Comparison of ENCODE assay signal across 8 cellular contexts in the genomic region with DNA sequence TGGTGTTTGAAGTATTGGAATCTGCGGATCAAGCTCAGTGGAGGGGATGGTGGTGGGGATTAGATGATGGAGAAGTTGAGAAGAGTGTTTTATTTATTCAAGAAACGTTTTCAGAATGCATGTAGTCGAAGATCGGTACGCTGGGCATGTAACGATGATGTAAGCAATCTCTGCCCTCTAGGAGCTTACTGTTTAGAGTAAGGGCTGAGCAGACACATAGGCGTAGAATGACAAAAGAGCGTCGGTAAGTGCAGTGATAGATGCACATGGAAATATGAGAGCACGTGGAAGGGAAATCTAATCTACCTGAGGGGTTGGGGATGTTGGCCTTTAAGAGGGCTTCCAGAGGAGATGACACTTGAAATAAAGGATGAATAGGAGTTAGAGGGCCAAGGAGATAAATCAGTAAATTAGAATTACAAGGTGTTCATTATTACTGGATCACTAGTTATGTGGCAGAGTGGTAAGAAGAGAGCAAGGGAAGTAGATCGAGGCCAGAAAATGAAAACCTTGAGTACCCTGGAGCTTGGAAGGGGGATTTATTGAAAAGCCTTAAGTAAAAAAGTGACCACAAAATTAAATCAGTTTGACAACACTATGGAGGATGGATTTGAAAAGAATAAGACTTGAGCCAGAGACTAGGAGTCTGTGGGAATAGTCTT. TPM values are rescaled to one million over a fixed set of nuclear protein-coding genes. Genes with fewer than 3 reads are reported as not detected.
DNase-seq lines count a peak whose midpoint lies in the region; ATAC-seq and TF ChIP-seq lines count a peak whose summit lies in the region.

No MANE protein-coding gene starts in this region.

- H3K36me3 ChIP-seq in fibroblast of lung (ENCODE audit: control insufficient read depth, insufficient read depth, low read length) (no peaks in the 10 kb centered on the region), ovary (no peaks in the 10 kb centered on the region)

- peak overlapping the region; percentile 82 for H3K9ac ChIP-seq in fibroblast of lung (ENCODE audit: insufficient read depth, low read length)

- TF ChIP-seq EP300 in ovary (IDR thresholded peaks at IDR 0.05): no peak

- H3K27me3 ChIP-seq in fibroblast of lung (ENCODE audit: control insufficient read depth, insufficient read depth, low read length) (no peaks in the 10 kb centered on the region), ovary (no peaks in the 10 kb centered on the region)

- H3K79me2 ChIP-seq in fibroblast of lung (ENCODE audit: control insufficient read depth, insufficient read depth, low read length): peaks cover 9% of the 10 kb centered on the region

- no peaks in the 10 kb centered on the region for H4K20me1 ChIP-seq in fibroblast of lung (ENCODE audit: control insufficient read depth, extremely low read depth, insufficient read depth, low read length)

- DNase-seq in AG09309 (ENCODE audit: low read depth): no peak
- peak; percentile 16 for DNase-seq in RPMI7951 (ENCODE audit: low read depth)
- peak; percentile 15 to 26 for DNase-seq in fibroblast of lung (ENCODE audit: low read depth in 2 of 2)
- no peak for DNase-seq in ovary
- no peak for DNase-seq in stimulated activated CD4-positive, alpha-beta T cell treated with anti-CD3 and anti-CD28 coated beads, Interleukin-2, amount 100 ng/mL, for 48 hours
- DNase-seq in NCI-H1417 treated with DMSO at 0.1 percent for 48 hours (lab: John Stamatoyannopoulos, UW): no peak

- H2AFZ ChIP-seq in fibroblast of lung (ENCODE audit: low read length): peak overlapping the region; percentile 100

- H3K27ac ChIP-seq in fibroblast of lung (ENCODE audit: insufficient read depth, low read length): no peak overlapping the region
- peak overlapping the region in 1 of 2 donors; percentile 80 for H3K27ac ChIP-seq in ovary

- no peak for TF ChIP-seq CTCF in AG09309 (IDR thresholded peaks at IDR 0.05; ENCODE audit: control insufficient read depth, insufficient read depth, low read depth, low read length, missing control alignments)
- no peak for TF ChIP-seq CTCF in fibroblast of lung (conservative IDR thresholded peaks at IDR 0.05 in 1 of 2, IDR thresholded peaks at IDR 0.05 in 1 of 2; ENCODE audit: low read depth in 1 of 2, low read length in 2 of 2)
- no peak for TF ChIP-seq CTCF in ovary (IDR thresholded peaks at IDR 0.05)

- H3K4me3 ChIP-seq in AG09309 (ENCODE audit: control insufficient read depth, low read depth, low read length) (peak overlapping the region; percentile 73), fibroblast of lung (replicated peaks in 1 of 4; ENCODE audit: control extremely low read depth in 1 of 4, insufficient read depth in 1 of 4, low read depth in 3 of 4, low read length in 4 of 4) (peak overlapping the region; percentile 96 to 99 (median 97)), ovary (peak overlapping the region; percentile 61)

- H3K4me1 ChIP-seq in fibroblast of lung (ENCODE audit: control insufficient read depth, extremely low read depth, insufficient read depth, low read length) (peaks cover 16% of the 10 kb centered on the region), ovary (ENCODE audit: insufficient read depth) (peaks cover 5% of the 10 kb centered on the region)

- TF ChIP-seq POLR2A in ovary (IDR thresholded peaks at IDR 0.05): no peak

- H3K9me3 ChIP-seq in fibroblast of lung (ENCODE audit: control insufficient read depth, insufficient read depth, low read depth, low read length) (no peaks in the 10 kb centered on the region), ovary (no peaks in the 10 kb centered on the region)

- WGBS in ovary, 3 donors: 10 to 13% (median 11%) methylated on average over 11 of the region's 11 CpGs

- peak overlapping the region; percentile 81 for H3K4me2 ChIP-seq in fibroblast of lung (ENCODE audit: extremely low read depth, insufficient read depth, low read length)

- intact Hi-C loops in ovary (cut with DNase I): no loop called here

- ATAC-seq in GM19023 (IDR thresholded peaks at IDR 0.05; ENCODE audit: unreplicated experiment): peak; percentile 19
- peak; percentile 32 for ATAC-seq in HG03135 (IDR thresholded peaks at IDR 0.05; ENCODE audit: unreplicated experiment)

RNA-seq across cellular contexts. Expression of a gene that starts 0.7 kb away (rescaled TPM):
- 27.0 and 28.6 TPM in 2 replicates for total RNA-seq in RPMI7951 (2014; rRNA removed; shearing (Covaris generic))
- 18.5 and 22.1 TPM in 2 replicates for total RNA-seq in fibroblast of lung
- polyA plus RNA-seq in fibroblast of lung: 19.5 and 23.5 TPM in 2 replicates
- 9.3 and 12.9 TPM in 2 replicates for polyA plus RNA-seq in fibroblast of lung (2012)
- polyA minus RNA-seq in fibroblast of lung (ENCODE audit: low replicate concordance): 0.33 TPM in 1 of 2 replicates, not detected in the other
- total RNA-seq in ovary: 10 to 100 TPM; 20.5 to 29.9 (median 24.2) TPM
- 10 to 100 TPM; 10.7 to 15.6 TPM for polyA plus RNA-seq in ovary

RNA-seq across cellular contexts. Expression of a gene that starts 30.5 kb away (rescaled TPM):
- total RNA-seq in RPMI7951 (2014; rRNA removed; shearing (Covaris generic)): 16.1 and 17.7 TPM in 2 replicates
- total RNA-seq in fibroblast of lung (28.8 and 36.8 TPM in 2 replicates), ovary (10 to 100 TPM; 15.9 to 20.4 (median 19.3) TPM)
- polyA plus RNA-seq in fibroblast of lung (1.7 and 2.1 TPM in 2 replicates), ovary (10 to 100 TPM; 10.3 to 15.8 TPM)
- 8.9 and 10.7 TPM in 2 replicates for polyA plus RNA-seq in fibroblast of lung (2012)
- polyA minus RNA-seq in fibroblast of lung (ENCODE audit: low replicate concordance): 0.16 and 0.41 TPM in 2 replicates

Comparison
In these comparisons a context has a peak if more than half of its experiments do, and no peak if none do; other contexts are left out.
1. DNase-seq: peak in RPMI7951 (single experiment) and fibroblast of lung (2 of 2); none in AG09309 (single experiment), ovary (0 of 5), stimulated activated CD4-positive, alpha-beta T cell treated with anti-CD3 and anti-CD28 coated beads, Interleukin-2, amount 100 ng/mL, for 48 hours (0 of 2) and NCI-H1417 treated with DMSO at 0.1 percent for 48 hours (single experiment).
2. Peak in every context shown above with its lines, with median percentiles within 50 percentile points of each other: H3K4me3 ChIP-seq.